In genomic region chr12:66678640-66679268, GRCh38 we compare ENCODE assay signal across 11 cellular contexts. TPM values are rescaled to one million over a fixed set of nuclear protein-coding genes. Genes with fewer than 3 reads are reported as not detected.
DNase-seq lines count a peak whose midpoint lies in the region; ATAC-seq and TF ChIP-seq lines count a peak whose summit lies in the region.
"Had no signal": no experiment of that assay in that cellular context is flagged by ENCODE, and none has a peak within 500 bp of the region (broad histone marks: within the 10 kb centered on the region; RNA-seq: fewer than 3 reads in every experiment).

Gene GRIP1 (minus strand): TSS chr12:66679076. CDS start chr12:66678904, 172 bp downstream.

- H3K27me3 ChIP-seq in PC-9 (ENCODE audit: insufficient read depth, low read depth): no peaks in the 10 kb centered on the region
- H3K27me3 ChIP-seq in right cardiac atrium (ENCODE audit: control insufficient read depth, insufficient read depth): no peaks in the 10 kb centered on the region
- H3K27me3 ChIP-seq in gastrocnemius medialis: no peaks in the 10 kb centered on the region
- no peaks in the 10 kb centered on the region for H3K27me3 ChIP-seq in esophagus squamous epithelium
- H3K27me3 ChIP-seq in CD8-positive, alpha-beta T cell (ENCODE audit: insufficient read depth, low read length): no peaks in the 10 kb centered on the region

- in situ Hi-C loops in gastrocnemius medialis (cut with MboI; ENCODE audit: low sequenced_read_pairs in 4 of 4): loop anchor here in 1 of 4 donors (25.0 kb wide), 1 partner anchor 416 kb away; no protein-coding TSS in a partner anchor

- ATAC-seq in right cardiac atrium: peak in 1 of 2 donors; percentile 42
- ATAC-seq in gastrocnemius medialis: peak; percentile 26 to 27
- ATAC-seq in HG02642 (IDR thresholded peaks at IDR 0.05; ENCODE audit: poor library complexity, unreplicated experiment): no peak
- ATAC-seq in GM21447 (IDR thresholded peaks at IDR 0.05; ENCODE audit: unreplicated experiment): no peak
- ATAC-seq in CD8-positive, alpha-beta T cell: no peak
- ATAC-seq: K562 had no signal

- no peaks in the 10 kb centered on the region for H3K4me1 Mint-ChIP-seq in CD8-positive, alpha-beta T cell (ENCODE audit: low read depth)
- H3K4me1 Mint-ChIP-seq: activated CD4-positive, alpha-beta T cell treated with anti-CD3 and anti-CD28 coated beads, Interleukin-2, amount 10 ng/mL, durations not matched to agents 24 days and 14 days had no signal

- H3K4me3 ChIP-seq in PC-9: no peak within 1 kb of the TSS
- H3K4me3 ChIP-seq in right cardiac atrium (ENCODE audit: low read length): peak within 1 kb of the TSS; percentile 40
- H3K4me3 ChIP-seq in gastrocnemius medialis: peak within 1 kb of the TSS; percentile 17 to 39 (median 30)
- H3K4me3 ChIP-seq in esophagus squamous epithelium: peak within 1 kb of the TSS in 2 of 4 donors; percentile 3 to 48
- no peak within 1 kb of the TSS for H3K4me3 ChIP-seq in CD8-positive, alpha-beta T cell (ENCODE audit: low read depth, low read length)
- H3K4me3 ChIP-seq: K562 had no signal

- H3F3A ChIP-seq in PC-9 (ENCODE audit: insufficient read depth, low read depth): no peaks in the 10 kb centered on the region

- DNase-seq in HEK293T (ENCODE audit: extremely low spot score): peak; percentile 28
- peak in 1 of 2 experiments; percentile 46 for DNase-seq in PC-9
- DNase-seq in right cardiac atrium: no peak
- DNase-seq in gastrocnemius medialis: no peak
- no peak for DNase-seq in esophagus squamous epithelium (lab: John Stamatoyannopoulos, UW)
- DNase-seq in CD8-positive, alpha-beta T cell: no peak
- DNase-seq: activated CD4-positive, alpha-beta T cell treated with anti-CD3 and anti-CD28 coated beads, Interleukin-2, amount 10 ng/mL, durations not matched to agents 24 days and 14 days had no signal

- H3K27ac ChIP-seq in PC-9 (no peak within 1 kb of the TSS), right cardiac atrium (ENCODE audit: low read length) (no peak within 1 kb of the TSS), gastrocnemius medialis (no peak within 1 kb of the TSS), esophagus squamous epithelium (no peak within 1 kb of the TSS)
- H3K27ac ChIP-seq in CD8-positive, alpha-beta T cell (ENCODE audit: low read depth, low read length): no peak within 1 kb of the TSS

- TF ChIP-seq CTCF in PC-9 (conservative IDR thresholded peaks at IDR 0.05) (no peak), gastrocnemius medialis (IDR thresholded peaks at IDR 0.05 in 4 of 5, conservative IDR thresholded peaks at IDR 0.05 in 1 of 5) (no peak), esophagus squamous epithelium (IDR thresholded peaks at IDR 0.05) (no peak)
- TF ChIP-seq CTCF in CD8-positive, alpha-beta T cell (IDR thresholded peaks at IDR 0.05): no peak

- no peaks in the 10 kb centered on the region; the same call in 1 of the 2 replicates for H3K9me2 ChIP-seq in PC-9 (ENCODE audit: insufficient read depth)

- intact Hi-C loops in PC-9 (cut with micrococcal nuclease; ENCODE audit: unreplicated experiment): no loop called here
- intact Hi-C loops in right cardiac atrium (cut with DNase I): no loop called here
- intact Hi-C loops in gastrocnemius medialis (cut with DNase I; ENCODE audit: low total_unique reads): no loop called here
- intact Hi-C loops in esophagus squamous epithelium (cut with DNase I): no loop called here
- intact Hi-C loops in CD8-positive, alpha-beta T cell (cut with DNase I, micrococcal nuclease): no loop called here

- H3K9me3 ChIP-seq in PC-9 (ENCODE audit: insufficient read depth, low read depth) (no peaks in the 10 kb centered on the region), right cardiac atrium (ENCODE audit: control insufficient read depth, low read length) (no peaks in the 10 kb centered on the region), gastrocnemius medialis (no peaks in the 10 kb centered on the region), esophagus squamous epithelium (no peaks in the 10 kb centered on the region)
- H3K9me3 ChIP-seq in CD8-positive, alpha-beta T cell (ENCODE audit: low read length): no peaks in the 10 kb centered on the region

- BruUV-seq in PC-9 (replicated peaks; lab: Mats Ljungman, UMichigan): no TSS peak

- CTCF ChIA-PET in HEK293T (lab: Yijun Ruan, JAX): no interaction called here
- CTCF ChIA-PET in PC-9 (lab: Charles Lee): no interaction called here
- CTCF ChIA-PET in CD8-positive, alpha-beta T cell (lab: Charles Lee): interaction anchor here (0.6 to 1.1 kb wide), 2 partner anchors 10 to 382 kb away, joined by 3 to 4 read pairs; no protein-coding TSS in a partner anchor

- H3K4me1 ChIP-seq in PC-9 (replicated peaks; ENCODE audit: insufficient read depth) (no peaks in the 10 kb centered on the region), right cardiac atrium (ENCODE audit: control insufficient read depth, insufficient read depth, low read length) (peaks cover 5% of the 10 kb centered on the region), gastrocnemius medialis (peaks cover 4 to 5% of the 10 kb centered on the region in 2 donors), esophagus squamous epithelium (peaks cover 0 to 21% (median 3%) of the 10 kb centered on the region in 3 donors)
- H3K4me1 ChIP-seq in CD8-positive, alpha-beta T cell (ENCODE audit: insufficient read depth, low read length): no peaks in the 10 kb centered on the region

- no peak within 1 kb of the TSS for H3K27ac Mint-ChIP-seq in CD8-positive, alpha-beta T cell
- H3K27ac Mint-ChIP-seq: activated CD4-positive, alpha-beta T cell treated with anti-CD3 and anti-CD28 coated beads, Interleukin-2, amount 10 ng/mL, durations not matched to agents 24 days and 14 days had no signal

- no peak within 1 kb of the TSS for H2AFZ ChIP-seq in PC-9

- no peak within 1 kb of the TSS for H3K4me3 Mint-ChIP-seq in CD8-positive, alpha-beta T cell
- H3K4me3 Mint-ChIP-seq: activated CD4-positive, alpha-beta T cell treated with anti-CD3 and anti-CD28 coated beads, Interleukin-2, amount 10 ng/mL, durations not matched to agents 24 days and 14 days had no signal

- no peaks in the 10 kb centered on the region for H3K36me3 ChIP-seq in PC-9 (ENCODE audit: low read depth)
- H3K36me3 ChIP-seq in gastrocnemius medialis: no peaks in the 10 kb centered on the region
- H3K36me3 ChIP-seq in esophagus squamous epithelium: no peaks in the 10 kb centered on the region
- H3K36me3 ChIP-seq in CD8-positive, alpha-beta T cell (ENCODE audit: insufficient read depth, low read length): no peaks in the 10 kb centered on the region

- peaks cover 12% of the 10 kb centered on the region for H3K27me3 Mint-ChIP-seq in CD8-positive, alpha-beta T cell (ENCODE audit: low read depth)

- no peaks in the 10 kb centered on the region for H4K20me1 ChIP-seq in PC-9 (ENCODE audit: insufficient read depth)

- WGBS in right cardiac atrium: 52% methylated on average over 13 of the region's 13 CpGs
- WGBS in esophagus squamous epithelium, 2 donors: 49 to 60% methylated on average over 13 of the region's 13 CpGs

- POLR2A ChIA-PET in HEK293T (lab: Yijun Ruan, JAX) (no interaction called here), PC-9 (lab: Charles Lee; ENCODE audit: unreplicated experiment) (interaction anchor here (0.6 to 0.7 kb wide), 2 partner anchors 548 to 1786 kb away, joined by 3 read pairs; partner anchors contain the start of gene LLPH)
- POLR2A ChIA-PET in CD8-positive, alpha-beta T cell (lab: Charles Lee): no interaction called here

- no peaks in the 10 kb centered on the region for H3K79me2 ChIP-seq in PC-9 (ENCODE audit: low read depth)

- no peaks in the 10 kb centered on the region for H3K9me3 Mint-ChIP-seq in CD8-positive, alpha-beta T cell
- H3K9me3 Mint-ChIP-seq: activated CD4-positive, alpha-beta T cell treated with anti-CD3 and anti-CD28 coated beads, Interleukin-2, amount 10 ng/mL, durations not matched to agents 24 days and 14 days had no signal

- H3K36me3 Mint-ChIP-seq in CD8-positive, alpha-beta T cell: no peaks in the 10 kb centered on the region

- TF ChIP-seq POLR2A in gastrocnemius medialis (IDR thresholded peaks at IDR 0.05): no peak
- TF ChIP-seq POLR2A in esophagus squamous epithelium (IDR thresholded peaks at IDR 0.05): no peak

- no peak within 1 kb of the TSS for H3K4me2 ChIP-seq in PC-9

TF ChIP-seq in HEK293T, 16 proteins besides CTCF, POLR2A, EP300 and RAD21:
- no peak for TF ChIP-seq FOXK2 (IDR thresholded peaks at IDR 0.05)
- TF ChIP-seq PKNOX1 (IDR thresholded peaks at IDR 0.05): peak; percentile 17; the same call in 1 of the 2 replicates
- no peak for TF ChIP-seq L3MBTL2 (conservative IDR thresholded peaks at IDR 0.05)
- no peak for TF ChIP-seq LEF1 (IDR thresholded peaks at IDR 0.05; ENCODE audit: borderline replicate concordance)
- no peak for TF ChIP-seq BHLHE40 (IDR thresholded peaks at IDR 0.05; ENCODE audit: borderline replicate concordance)

RNA-seq across cellular contexts. Expression of gene GRIP1, which starts in this region (rescaled TPM):
- total RNA-seq in PC-9 (2021): 16.0 and 27.1 TPM in 2 replicates
- total RNA-seq in right cardiac atrium: 10 to 100 TPM; 11.2 to 25.7 (median 18.8) TPM
- 2.3 TPM for polyA plus RNA-seq in right cardiac atrium
- total RNA-seq in gastrocnemius medialis: 1 to 10 TPM in 1 of 4 donors, under 1 TPM in 3; 0.18 to 2.1 (median 0.34) TPM
- 10 to 100 TPM in 2 of 4 donors, 1 to 10 TPM in 2; 4.9 to 15.9 (median 11.0) TPM for total RNA-seq in esophagus squamous epithelium
- total RNA-seq in CD8-positive, alpha-beta T cell: 1 to 10 TPM in 1 of 2 experiments, under 1 TPM in 1; 0.73 to 1.7 TPM
- total RNA-seq: fibroblast of lung had no signal

Comparison
In these comparisons a context has a peak if more than half of its experiments do, and no peak if none do; other contexts are left out.
1. H3K4me3 ChIP-seq: peak in right cardiac atrium (single experiment) and gastrocnemius medialis (4 of 4); none in PC-9 (single experiment) and CD8-positive, alpha-beta T cell (single experiment).
2. ATAC-seq: peak in gastrocnemius medialis (2 of 2); none in HG02642 (single experiment), GM21447 (single experiment) and CD8-positive, alpha-beta T cell (single experiment).